Comparison of ENCODE assay signal across 19 cellular contexts in genomic region chr14:55180006-55180405, GRCh38.
"Had no signal": no experiment of that assay in that cellular context is flagged by ENCODE, and none has a peak within 500 bp of the region (broad histone marks: within the 10 kb centered on the region; RNA-seq: fewer than 3 reads in every experiment).

No MANE protein-coding gene starts in this region.

- H3K27me3 Mint-ChIP-seq: activated B cell treated with CpG ODN at 0.5 μM for 24 hours; activated CD4-positive, alpha-beta T cell treated with anti-CD3 and anti-CD28 coated beads, Interleukin-2, amount 10 ng/mL, durations not matched to agents 24 days and 14 days; activated naive CD4-positive, alpha-beta T cell treated with anti-CD3 and anti-CD28 coated beads, Interleukin-2, amount 50 U/mL, for 24 hours; stimulated activated naive B cell treated with anti-CD40 and anti-IgM and Interleukin-4, amounts not matched to agents 10 μg/mL and 1 μg/mL and 100 μg/mL, for 72 hours had no signal

- H3K27me3 ChIP-seq: adrenal gland, heart left ventricle, ovary, thyroid gland had no signal

- H3K9me3 Mint-ChIP-seq: activated B cell treated with CpG ODN at 0.5 μM for 24 hours; activated CD4-positive, alpha-beta T cell treated with anti-CD3 and anti-CD28 coated beads, Interleukin-2, amount 10 ng/mL, durations not matched to agents 24 days and 14 days; activated naive CD4-positive, alpha-beta T cell treated with anti-CD3 and anti-CD28 coated beads, Interleukin-2, amount 50 U/mL, for 24 hours; neural crest cell; stimulated activated naive B cell treated with anti-CD40 and anti-IgM and Interleukin-4, amounts not matched to agents 10 μg/mL and 1 μg/mL and 100 μg/mL, for 72 hours had no signal

- H3K4me1 ChIP-seq: adrenal gland, heart left ventricle had no signal

- H3K4me3 ChIP-seq: adrenal gland, coronary artery, heart left ventricle, ovary, thyroid gland had no signal

- H3K36me3 Mint-ChIP-seq: activated naive CD4-positive, alpha-beta T cell treated with anti-CD3 and anti-CD28 coated beads, Interleukin-2, amount 50 U/mL, for 24 hours; stimulated activated naive B cell treated with anti-CD40 and anti-IgM and Interleukin-4, amounts not matched to agents 10 μg/mL and 1 μg/mL and 100 μg/mL, for 72 hours had no signal

- H3K27ac Mint-ChIP-seq: activated B cell treated with CpG ODN at 0.5 μM for 24 hours; activated CD4-positive, alpha-beta T cell treated with anti-CD3 and anti-CD28 coated beads, Interleukin-2, amount 10 ng/mL, durations not matched to agents 24 days and 14 days; activated CD8-positive, alpha-beta T cell treated with anti-CD3 and anti-CD28 coated beads, Interleukin-2, amount 10 ng/mL, durations not matched to agents 7 days and 5 days; activated naive CD4-positive, alpha-beta T cell treated with anti-CD3 and anti-CD28 coated beads, Interleukin-2, amount 50 U/mL, for 24 hours; stimulated activated naive B cell treated with anti-CD40 and anti-IgM and Interleukin-4, amounts not matched to agents 10 μg/mL and 1 μg/mL and 100 μg/mL, for 72 hours had no signal

- DNase-seq: activated B cell treated with CpG ODN at 0.5 μM for 24 hours; activated CD4-positive, alpha-beta T cell treated with anti-CD3 and anti-CD28 coated beads, Interleukin-2, amount 10 ng/mL, durations not matched to agents 24 days and 14 days; activated CD8-positive, alpha-beta memory T cell treated with anti-CD3 and anti-CD28 coated beads, Interleukin-2, amount 50 U/mL, for 4 hours; activated CD8-positive, alpha-beta T cell treated with anti-CD3 and anti-CD28 coated beads, Interleukin-2, amount 10 ng/mL, durations not matched to agents 7 days and 5 days; activated effector memory CD4-positive, alpha-beta T cell treated with anti-CD3 and anti-CD28 coated beads, Interleukin-2, amount 50 U/mL, for 16 hours; activated T-cell treated with anti-CD3 and anti-CD28 coated beads, Interleukin-2, amount 50 U/mL, for 48 hours; adrenal gland; central memory CD4-positive, alpha-beta T cell; effector CD8-positive, alpha-beta T cell; heart left ventricle; midbrain; ovary; stimulated activated CD4-positive, alpha-beta T cell treated with anti-CD3 and anti-CD28 coated beads, Interleukin-2, amount 100 ng/mL, for 48 hours; stimulated activated naive B cell treated with anti-CD40 and anti-IgM and Interleukin-4, amounts not matched to agents 10 μg/mL and 1 μg/mL and 100 μg/mL, for 72 hours had no signal

- ATAC-seq: activated CD8-positive, alpha-beta T cell treated with anti-CD3 and anti-CD28 coated beads, Interleukin-2, amount 10 ng/mL, durations not matched to agents 7 days and 5 days; heart left ventricle; sciatic nerve had no signal

- H3K9me3 ChIP-seq: adrenal gland, heart left ventricle, ovary, thyroid gland had no signal

- H3K4me1 Mint-ChIP-seq: activated naive CD4-positive, alpha-beta T cell treated with anti-CD3 and anti-CD28 coated beads, Interleukin-2, amount 50 U/mL, for 24 hours; neural crest cell had no signal

- H3K36me3 ChIP-seq: adrenal gland, ovary, thyroid gland had no signal

- H3K4me3 Mint-ChIP-seq: activated B cell treated with CpG ODN at 0.5 μM for 24 hours; activated CD4-positive, alpha-beta T cell treated with anti-CD3 and anti-CD28 coated beads, Interleukin-2, amount 10 ng/mL, durations not matched to agents 24 days and 14 days; activated CD8-positive, alpha-beta T cell treated with anti-CD3 and anti-CD28 coated beads, Interleukin-2, amount 10 ng/mL, durations not matched to agents 7 days and 5 days; activated naive CD4-positive, alpha-beta T cell treated with anti-CD3 and anti-CD28 coated beads, Interleukin-2, amount 50 U/mL, for 24 hours; neural crest cell; stimulated activated naive B cell treated with anti-CD40 and anti-IgM and Interleukin-4, amounts not matched to agents 10 μg/mL and 1 μg/mL and 100 μg/mL, for 72 hours had no signal

- H3K27ac ChIP-seq: adrenal gland, coronary artery, heart left ventricle, ovary had no signal
